15 cellular contexts compared by ENCODE assay signal in genomic region chr5:111076076-111076475, GRCh38.
"Had no signal": no experiment of that assay in that cellular context is flagged by ENCODE, and none has a peak within 500 bp of the region (broad histone marks: within the 10 kb centered on the region; RNA-seq: fewer than 3 reads in every experiment).

No MANE protein-coding gene starts in this region.

- H3K4me3 ChIP-seq: thyroid gland had no signal

- H3K36me3 ChIP-seq: thyroid gland had no signal

- H3K4me1 ChIP-seq: thyroid gland had no signal

- H3K9me3 ChIP-seq: thyroid gland had no signal

- FAIRE-seq: TTC549, urothelium cell line had no signal

- DNase-seq: activated CD4-positive, alpha-beta T cell treated with anti-CD3 and anti-CD28 coated beads, Interleukin-2, amount 50 U/mL, for 1 hour; activated CD4-positive, CD25-positive, alpha-beta regulatory T cell; activated naive CD4-positive, alpha-beta T cell treated with anti-CD3 and anti-CD28 coated beads, Interleukin-2, amount 10 ng/mL, durations not matched to agents 7 days and 5 days; amniotic stem cell; effector memory CD4-positive, alpha-beta T cell; head of caudate nucleus; nephron progenitor cell; stimulated activated CD4-positive, alpha-beta T cell treated with anti-CD3 and anti-CD28 coated beads, Interleukin-2, amount 100 ng/mL, for 48 hours; stimulated activated CD8-positive, alpha-beta memory T cell treated with anti-CD3 and anti-CD28 coated beads, Interleukin-4, amount 100 ng/mL, for 48 hours; stimulated activated naive CD8-positive, alpha-beta T cell treated with anti-CD3 and anti-CD28 coated beads, Interleukin-15, amount 100 ng/mL, for 72 hours; T-helper 17 cell; thyroid gland had no signal

- H3K27ac ChIP-seq: foreskin keratinocyte, thyroid gland had no signal

- H3K27me3 ChIP-seq: thyroid gland had no signal
